ENCODE assay signal across 8 cellular contexts in genomic region chr3:105867690-105868449, GRCh38. TPM values are rescaled to one million over a fixed set of nuclear protein-coding genes. Genes with fewer than 3 reads are reported as not detected.
A peak's percentile ranks its signal among the peaks of the same experiment; 100 is the strongest.
DNase-seq lines count a peak whose midpoint lies in the region; ATAC-seq and TF ChIP-seq lines count a peak whose summit lies in the region.

No MANE protein-coding gene starts in this region.

- CTCF ChIA-PET in CD4-positive, alpha-beta memory T cell (lab: Charles Lee; ENCODE audit: partially characterized antibody), result interaction anchor here (1.0 to 2.2 kb wide), 3 partner anchors 10 to 31 kb away, joined by 5 to 6 read pairs (median 5); no protein-coding TSS in a partner anchor

- peak overlapping the region; percentile 95 to 100 (median 99) for H3K4me3 Mint-ChIP-seq in CD4-positive, alpha-beta memory T cell

- peak overlapping the region; percentile 84 for H3K27ac ChIP-seq in CD4-positive, alpha-beta memory T cell (ENCODE audit: low read depth, low read length)
- H3K27ac ChIP-seq in HUES64 (ENCODE audit: low read depth, low read length) (no peak overlapping the region; the same call in 1 of the 2 replicates), adrenal gland (peak overlapping the region; percentile 80 to 98 (median 96))

- H3K36me3 Mint-ChIP-seq in CD4-positive, alpha-beta memory T cell, result peaks cover 12 to 40% of the 10 kb centered on the region in 2 donors

- ATAC-seq in HG03439 (IDR thresholded peaks at IDR 0.05; ENCODE audit: unreplicated experiment), result no peak

- peak overlapping the region; percentile 93 for H3K4me3 ChIP-seq in CD4-positive, alpha-beta memory T cell (ENCODE audit: low read length in 2 of 2)
- H3K4me3 ChIP-seq in HUES64 (ENCODE audit: low read length) (peak overlapping the region; percentile 73), adrenal gland (peak overlapping the region; percentile 62 to 92 (median 78)), kidney epithelial cell (ENCODE audit: low read depth, low read length) (peak overlapping the region; percentile 99)

- TF ChIP-seq CTCF in adrenal gland (IDR thresholded peaks at IDR 0.05) (no peak), kidney epithelial cell (IDR thresholded peaks at IDR 0.05; ENCODE audit: insufficient read depth, low read length, poor library complexity, severe bottlenecking) (no peak)

- peak overlapping the region; percentile 87 to 100 (median 99) for H3K27ac Mint-ChIP-seq in CD4-positive, alpha-beta memory T cell

- H3K27me3 Mint-ChIP-seq in CD4-positive, alpha-beta memory T cell, result no peaks in the 10 kb centered on the region

- 6% methylated on average over 19 of the region's 19 CpGs for WGBS in HUES64
- WGBS in adrenal gland, 4 donors, result 1 to 2% (median 2%) methylated on average over 15 to 19 of the region's 19 CpGs

- intact Hi-C loops in CD4-positive, alpha-beta memory T cell (cut with micrococcal nuclease), result loop anchor here (2.0 to 10.0 kb wide), 7 partner anchors 19 to 339 kb away; no protein-coding TSS in a partner anchor
- intact Hi-C loops in adrenal gland (cut with DNase I), result loop anchor here in 1 of 2 donors (5.0 to 10.0 kb wide), 2 partner anchors 137 to 181 kb away; no protein-coding TSS in a partner anchor

- no peaks in the 10 kb centered on the region for H3K27me3 ChIP-seq in CD4-positive, alpha-beta memory T cell (ENCODE audit: insufficient read depth, low read length)
- no peaks in the 10 kb centered on the region for H3K27me3 ChIP-seq in HUES64 (ENCODE audit: insufficient read depth, low read length)
- no peaks in the 10 kb centered on the region for H3K27me3 ChIP-seq in adrenal gland
- no peaks in the 10 kb centered on the region for H3K27me3 ChIP-seq in kidney epithelial cell (ENCODE audit: control insufficient read depth, insufficient read depth, low read length)

- H3K4me1 ChIP-seq in CD4-positive, alpha-beta memory T cell (ENCODE audit: insufficient read depth, low read length), result peaks cover 55% of the 10 kb centered on the region
- H3K4me1 ChIP-seq in HUES64 (ENCODE audit: insufficient read depth, low read length) (peaks cover 29% of the 10 kb centered on the region), adrenal gland (replicated peaks in 1 of 2) (peaks cover 25 to 50% of the 10 kb centered on the region in 2 donors)

- H3K9me3 ChIP-seq in CD4-positive, alpha-beta memory T cell (ENCODE audit: control insufficient read depth in 1 of 2, low read length in 2 of 2), result no peaks in the 10 kb centered on the region
- no peaks in the 10 kb centered on the region for H3K9me3 ChIP-seq in HUES64 (ENCODE audit: insufficient read depth, low read depth, low read length)
- H3K9me3 ChIP-seq in adrenal gland (replicated peaks in 1 of 3), result no peaks in the 10 kb centered on the region

- H3K9me3 Mint-ChIP-seq in CD4-positive, alpha-beta memory T cell, result no peaks in the 10 kb centered on the region

- TF ChIP-seq POLR2A in adrenal gland (IDR thresholded peaks at IDR 0.05), result no peak

- H3K36me3 ChIP-seq in CD4-positive, alpha-beta memory T cell (ENCODE audit: insufficient read depth, low read length), result no peaks in the 10 kb centered on the region
- H3K36me3 ChIP-seq in HUES64 (ENCODE audit: insufficient read depth, low read length) (peaks cover 35% of the 10 kb centered on the region), adrenal gland (replicated peaks in 1 of 2) (no peaks in the 10 kb centered on the region), kidney epithelial cell (ENCODE audit: control insufficient read depth, insufficient read depth, low read length) (no peaks in the 10 kb centered on the region)

- peak overlapping the region; percentile 77 for H3K9ac ChIP-seq in HUES64 (ENCODE audit: low read depth, low read length)

- DNase-seq in CD4-positive, alpha-beta memory T cell, result peak in 3 of 5 donors; percentile 21 to 37 (median 31)
- DNase-seq in adrenal gland (no peak), kidney epithelial cell (ENCODE audit: low read depth) (no peak), superior temporal gyrus (ENCODE audit: extremely low spot score) (peak; percentile 65), retina (no peak), OCI-M2 (lab: John Stamatoyannopoulos, UW; ENCODE audit: unreplicated experiment) (no peak)

- H3K4me1 Mint-ChIP-seq in CD4-positive, alpha-beta memory T cell, result peaks cover 37 to 64% (median 49%) of the 10 kb centered on the region in 4 donors

- POLR2A ChIA-PET in CD4-positive, alpha-beta memory T cell (lab: Charles Lee; ENCODE audit: partially characterized antibody), result interaction anchor here (0.7 to 3.1 kb wide), 26 partner anchors 9 to 465 kb away, joined by 3 to 30 read pairs (median 4); no protein-coding TSS in a partner anchor

RNA-seq across cellular contexts. Expression of gene CBLB, which starts 0.9 kb away (rescaled TPM):
- 100 to 1,000 TPM in 1 of 2 experiments, 10 to 100 TPM in 1; 93.5 to 106 TPM for total RNA-seq in CD4-positive, alpha-beta memory T cell
- 10 to 100 TPM; 17.0 to 39.7 TPM for polyA plus RNA-seq in CD4-positive, alpha-beta memory T cell
- 16.9 TPM for polyA plus RNA-seq in HUES64 (2013, experiment 1 of 2)
- 16.5 TPM for polyA plus RNA-seq in HUES64 (2013, experiment 2 of 2)
- 10 to 100 TPM; 23.4 to 58.9 (median 39.5) TPM for total RNA-seq in adrenal gland
- polyA plus RNA-seq in adrenal gland, result 10 to 100 TPM; 20.4 to 31.8 (median 27.9) TPM
- 15.1 and 27.2 TPM in 2 replicates for total RNA-seq in kidney epithelial cell

Comparison
In these comparisons a context has a peak if more than half of its experiments do, and no peak if none do; other contexts are left out.
1. DNase-seq: peak in CD4-positive, alpha-beta memory T cell (3 of 5) and superior temporal gyrus (single experiment); none in adrenal gland (0 of 7), kidney epithelial cell (single experiment), retina (single experiment) and OCI-M2 (single experiment).
2. Peak in every context shown above with its lines, with median percentiles within 50 percentile points of each other: H3K4me3 ChIP-seq.